In the genomic region with DNA sequence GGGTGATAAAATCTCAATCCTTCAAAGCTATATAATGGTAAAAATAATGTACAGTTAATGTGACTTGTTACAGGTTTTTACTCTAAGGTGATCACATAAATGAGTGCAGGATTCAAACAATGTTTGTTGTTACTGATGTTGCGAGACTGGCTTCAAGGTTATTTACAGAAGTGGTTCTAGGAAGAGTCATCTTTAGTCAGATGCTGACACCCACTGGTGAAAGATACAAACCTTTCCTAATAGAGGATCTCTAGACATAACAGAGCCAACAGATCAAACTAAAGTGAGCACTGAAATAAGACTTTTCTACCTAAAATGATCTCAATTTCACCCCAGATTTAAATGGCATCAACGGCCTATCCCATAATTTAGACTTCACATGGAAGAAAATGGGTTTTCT, we compare ENCODE assay signal across 1 cellular context.
TF ChIP-seq lines count a peak whose summit lies in the region.

No MANE protein-coding gene starts in this region.

TF ChIP-seq in GM23338, 12 proteins besides CTCF, POLR2A, EP300 and RAD21 (continued from another document):
- TF ChIP-seq, protein P1, sequence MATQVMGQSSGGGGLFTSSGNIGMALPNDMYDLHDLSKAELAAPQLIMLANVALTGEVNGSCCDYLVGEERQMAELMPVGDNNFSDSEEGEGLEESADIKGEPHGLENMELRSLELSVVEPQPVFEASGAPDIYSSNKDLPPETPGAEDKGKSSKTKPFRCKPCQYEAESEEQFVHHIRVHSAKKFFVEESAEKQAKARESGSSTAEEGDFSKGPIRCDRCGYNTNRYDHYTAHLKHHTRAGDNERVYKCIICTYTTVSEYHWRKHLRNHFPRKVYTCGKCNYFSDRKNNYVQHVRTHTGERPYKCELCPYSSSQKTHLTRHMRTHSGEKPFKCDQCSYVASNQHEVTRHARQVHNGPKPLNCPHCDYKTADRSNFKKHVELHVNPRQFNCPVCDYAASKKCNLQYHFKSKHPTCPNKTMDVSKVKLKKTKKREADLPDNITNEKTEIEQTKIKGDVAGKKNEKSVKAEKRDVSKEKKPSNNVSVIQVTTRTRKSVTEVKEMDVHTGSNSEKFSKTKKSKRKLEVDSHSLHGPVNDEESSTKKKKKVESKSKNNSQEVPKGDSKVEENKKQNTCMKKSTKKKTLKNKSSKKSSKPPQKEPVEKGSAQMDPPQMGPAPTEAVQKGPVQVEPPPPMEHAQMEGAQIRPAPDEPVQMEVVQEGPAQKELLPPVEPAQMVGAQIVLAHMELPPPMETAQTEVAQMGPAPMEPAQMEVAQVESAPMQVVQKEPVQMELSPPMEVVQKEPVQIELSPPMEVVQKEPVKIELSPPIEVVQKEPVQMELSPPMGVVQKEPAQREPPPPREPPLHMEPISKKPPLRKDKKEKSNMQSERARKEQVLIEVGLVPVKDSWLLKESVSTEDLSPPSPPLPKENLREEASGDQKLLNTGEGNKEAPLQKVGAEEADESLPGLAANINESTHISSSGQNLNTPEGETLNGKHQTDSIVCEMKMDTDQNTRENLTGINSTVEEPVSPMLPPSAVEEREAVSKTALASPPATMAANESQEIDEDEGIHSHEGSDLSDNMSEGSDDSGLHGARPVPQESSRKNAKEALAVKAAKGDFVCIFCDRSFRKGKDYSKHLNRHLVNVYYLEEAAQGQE (IDR thresholded peaks at IDR 0.05; ENCODE audit: unreplicated experiment): no peak
